Comparison of ENCODE assay signal across 1 cellular context in the genomic region with DNA sequence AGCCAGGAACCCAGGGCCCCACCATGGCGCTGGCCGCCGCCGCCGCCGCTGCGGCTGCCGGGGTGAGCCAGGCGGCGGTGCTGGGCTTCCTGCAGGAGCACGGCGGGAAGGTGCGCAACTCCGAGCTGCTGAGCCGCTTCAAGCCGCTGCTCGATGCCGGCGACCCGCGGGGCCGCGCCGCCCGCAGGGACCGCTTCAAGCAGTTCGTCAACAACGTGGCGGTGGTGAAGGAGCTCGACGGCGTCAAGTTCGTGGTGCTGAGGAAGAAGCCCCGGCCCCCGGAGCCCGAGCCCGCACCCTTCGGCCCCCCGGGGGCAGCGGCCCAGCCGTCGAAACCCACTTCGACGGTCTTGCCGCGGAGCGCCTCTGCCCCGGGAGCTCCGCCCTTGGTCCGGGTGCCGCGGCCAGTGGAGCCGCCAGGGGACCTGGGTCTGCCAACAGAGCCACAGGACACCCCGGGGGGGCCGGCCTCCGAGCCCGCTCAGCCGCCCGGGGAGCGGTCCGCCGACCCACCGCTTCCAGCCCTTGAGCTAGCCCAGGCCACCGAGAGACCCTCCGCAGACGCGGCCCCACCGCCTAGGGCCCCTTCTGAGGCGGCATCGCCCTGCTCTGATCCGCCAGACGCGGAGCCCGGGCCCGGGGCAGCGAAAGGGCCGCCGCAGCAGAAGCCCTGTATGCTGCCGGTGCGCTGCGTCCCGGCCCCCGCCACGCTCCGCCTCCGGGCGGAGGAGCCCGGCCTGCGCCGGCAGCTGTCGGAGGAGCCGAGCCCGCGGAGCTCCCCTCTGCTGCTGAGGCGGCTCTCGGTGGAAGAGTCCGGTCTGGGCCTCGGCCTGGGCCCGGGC.
TF ChIP-seq lines count a peak whose summit lies in the region.

No MANE protein-coding gene starts in this region.

TF ChIP-seq in HCT116, 20 proteins besides CTCF, POLR2A, EP300 and RAD21:
- TF ChIP-seq POLR2AphosphoS5 (IDR thresholded peaks at IDR 0.05; ENCODE audit: low read depth, low read length) (no peak), SIN3A (IDR thresholded peaks at IDR 0.05; ENCODE audit: low read depth) (no peak), EZH2phosphoT487 (IDR thresholded peaks at IDR 0.05; ENCODE audit: borderline replicate concordance) (no peak), SP1 (IDR thresholded peaks at IDR 0.05; ENCODE audit: low read depth) (no peak), YY1 (IDR thresholded peaks at IDR 0.05; ENCODE audit: extremely low read depth, insufficient replicate concordance, low read depth, low read length) (no peak), JUND (IDR thresholded peaks at IDR 0.05) (no peak), FOSL1 (IDR thresholded peaks at IDR 0.05; ENCODE audit: low read depth) (no peak), SRF (IDR thresholded peaks at IDR 0.05; ENCODE audit: low read depth) (no peak), EGR1 (IDR thresholded peaks at IDR 0.05; ENCODE audit: low read depth) (no peak), ZNF274 (IDR thresholded peaks at IDR 0.05; ENCODE audit: low read depth, low read length) (no peak), TCF7L2 (IDR thresholded peaks at IDR 0.05; ENCODE audit: borderline replicate concordance, extremely low read depth, insufficient read depth, insufficient read length) (no peak)
- TF ChIP-seq, protein P1, sequence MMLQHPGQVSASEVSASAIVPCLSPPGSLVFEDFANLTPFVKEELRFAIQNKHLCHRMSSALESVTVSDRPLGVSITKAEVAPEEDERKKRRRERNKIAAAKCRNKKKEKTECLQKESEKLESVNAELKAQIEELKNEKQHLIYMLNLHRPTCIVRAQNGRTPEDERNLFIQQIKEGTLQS (IDR thresholded peaks at IDR 0.05) = no peak
- TF ChIP-seq, protein P2, sequence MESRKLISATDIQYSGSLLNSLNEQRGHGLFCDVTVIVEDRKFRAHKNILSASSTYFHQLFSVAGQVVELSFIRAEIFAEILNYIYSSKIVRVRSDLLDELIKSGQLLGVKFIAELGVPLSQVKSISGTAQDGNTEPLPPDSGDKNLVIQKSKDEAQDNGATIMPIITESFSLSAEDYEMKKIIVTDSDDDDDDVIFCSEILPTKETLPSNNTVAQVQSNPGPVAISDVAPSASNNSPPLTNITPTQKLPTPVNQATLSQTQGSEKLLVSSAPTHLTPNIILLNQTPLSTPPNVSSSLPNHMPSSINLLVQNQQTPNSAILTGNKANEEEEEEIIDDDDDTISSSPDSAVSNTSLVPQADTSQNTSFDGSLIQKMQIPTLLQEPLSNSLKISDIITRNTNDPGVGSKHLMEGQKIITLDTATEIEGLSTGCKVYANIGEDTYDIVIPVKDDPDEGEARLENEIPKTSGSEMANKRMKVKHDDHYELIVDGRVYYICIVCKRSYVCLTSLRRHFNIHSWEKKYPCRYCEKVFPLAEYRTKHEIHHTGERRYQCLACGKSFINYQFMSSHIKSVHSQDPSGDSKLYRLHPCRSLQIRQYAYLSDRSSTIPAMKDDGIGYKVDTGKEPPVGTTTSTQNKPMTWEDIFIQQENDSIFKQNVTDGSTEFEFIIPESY (IDR thresholded peaks at IDR 0.05; ENCODE audit: extremely low read depth, insufficient replicate concordance, low read length) = no peak
- TF ChIP-seq, protein P3, sequence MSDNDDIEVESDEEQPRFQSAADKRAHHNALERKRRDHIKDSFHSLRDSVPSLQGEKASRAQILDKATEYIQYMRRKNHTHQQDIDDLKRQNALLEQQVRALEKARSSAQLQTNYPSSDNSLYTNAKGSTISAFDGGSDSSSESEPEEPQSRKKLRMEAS (IDR thresholded peaks at IDR 0.05) = no peak
- TF ChIP-seq, protein P4, sequence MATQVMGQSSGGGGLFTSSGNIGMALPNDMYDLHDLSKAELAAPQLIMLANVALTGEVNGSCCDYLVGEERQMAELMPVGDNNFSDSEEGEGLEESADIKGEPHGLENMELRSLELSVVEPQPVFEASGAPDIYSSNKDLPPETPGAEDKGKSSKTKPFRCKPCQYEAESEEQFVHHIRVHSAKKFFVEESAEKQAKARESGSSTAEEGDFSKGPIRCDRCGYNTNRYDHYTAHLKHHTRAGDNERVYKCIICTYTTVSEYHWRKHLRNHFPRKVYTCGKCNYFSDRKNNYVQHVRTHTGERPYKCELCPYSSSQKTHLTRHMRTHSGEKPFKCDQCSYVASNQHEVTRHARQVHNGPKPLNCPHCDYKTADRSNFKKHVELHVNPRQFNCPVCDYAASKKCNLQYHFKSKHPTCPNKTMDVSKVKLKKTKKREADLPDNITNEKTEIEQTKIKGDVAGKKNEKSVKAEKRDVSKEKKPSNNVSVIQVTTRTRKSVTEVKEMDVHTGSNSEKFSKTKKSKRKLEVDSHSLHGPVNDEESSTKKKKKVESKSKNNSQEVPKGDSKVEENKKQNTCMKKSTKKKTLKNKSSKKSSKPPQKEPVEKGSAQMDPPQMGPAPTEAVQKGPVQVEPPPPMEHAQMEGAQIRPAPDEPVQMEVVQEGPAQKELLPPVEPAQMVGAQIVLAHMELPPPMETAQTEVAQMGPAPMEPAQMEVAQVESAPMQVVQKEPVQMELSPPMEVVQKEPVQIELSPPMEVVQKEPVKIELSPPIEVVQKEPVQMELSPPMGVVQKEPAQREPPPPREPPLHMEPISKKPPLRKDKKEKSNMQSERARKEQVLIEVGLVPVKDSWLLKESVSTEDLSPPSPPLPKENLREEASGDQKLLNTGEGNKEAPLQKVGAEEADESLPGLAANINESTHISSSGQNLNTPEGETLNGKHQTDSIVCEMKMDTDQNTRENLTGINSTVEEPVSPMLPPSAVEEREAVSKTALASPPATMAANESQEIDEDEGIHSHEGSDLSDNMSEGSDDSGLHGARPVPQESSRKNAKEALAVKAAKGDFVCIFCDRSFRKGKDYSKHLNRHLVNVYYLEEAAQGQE (IDR thresholded peaks at IDR 0.05; ENCODE audit: low read depth) = no peak
